In the genomic region with DNA sequence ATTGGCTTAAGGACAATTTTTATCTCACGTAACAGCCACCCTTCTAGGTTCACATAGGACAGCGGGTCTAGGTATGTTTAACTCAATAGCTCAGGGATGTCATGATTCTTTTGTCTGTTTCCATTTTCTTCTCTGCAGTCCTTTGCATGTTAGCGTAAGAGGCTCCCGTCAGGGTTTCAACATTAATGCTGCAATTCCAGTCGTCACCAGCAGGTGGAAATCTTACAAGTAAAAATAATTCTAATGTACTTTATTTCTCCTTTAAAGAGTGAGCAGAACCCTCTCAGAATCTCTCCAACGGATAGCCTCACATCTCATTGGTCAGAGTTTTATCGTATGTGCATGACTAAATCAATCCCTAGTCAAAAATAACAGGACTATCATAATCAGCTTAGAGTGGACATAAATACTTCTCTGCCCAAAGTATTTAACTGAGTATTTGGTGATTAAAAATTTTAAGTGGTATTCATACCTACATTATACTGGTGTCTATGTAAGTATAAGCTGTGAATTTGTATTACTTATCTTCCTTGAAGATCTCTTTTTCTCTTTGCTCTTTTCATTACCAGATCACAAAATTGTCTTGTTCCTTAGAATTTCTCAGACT, we compare ENCODE assay signal across 2 cellular contexts.
TF ChIP-seq lines count a peak whose summit lies in the region.

No MANE protein-coding gene starts in this region.

TF ChIP-seq in IMR-90, 13 proteins besides CTCF, POLR2A, EP300 and RAD21:
- TF ChIP-seq MXI1 (IDR thresholded peaks at IDR 0.05; ENCODE audit: borderline replicate concordance, low read depth, low read length) (no peak), MAZ (IDR thresholded peaks at IDR 0.05; ENCODE audit: borderline replicate concordance, low read depth, low read length) (no peak), CEBPB (IDR thresholded peaks at IDR 0.05; ENCODE audit: low read depth, low read length) (no peak), RCOR1 (IDR thresholded peaks at IDR 0.05; ENCODE audit: insufficient replicate concordance, low read length) (no peak), FOS (IDR thresholded peaks at IDR 0.05; ENCODE audit: low read depth, low read length) (no peak), CHD1 (IDR thresholded peaks at IDR 0.05; ENCODE audit: low read depth, low read length) (no peak), MAFK (IDR thresholded peaks at IDR 0.05; ENCODE audit: low read depth, low read length) (no peak), SMC3 (IDR thresholded peaks at IDR 0.05; ENCODE audit: low read depth, low read length) (peak; percentile 42; the same call in 1 of the 2 replicates), BHLHE40 (IDR thresholded peaks at IDR 0.05; ENCODE audit: low read depth, low read length) (no peak)
TF ChIP-seq in IMR-90: peak in this region for 1.

TF ChIP-seq in H1, 55 proteins besides CTCF, POLR2A, EP300 and RAD21:
- TF ChIP-seq MAX (IDR thresholded peaks at IDR 0.05) (no peak), POU5F1 (IDR thresholded peaks at IDR 0.05; ENCODE audit: low read depth, low read length) (no peak), KDM5A (IDR thresholded peaks at IDR 0.05; ENCODE audit: low read length) (no peak), ZNF274 (IDR thresholded peaks at IDR 0.05; ENCODE audit: borderline replicate concordance, extremely low read depth, low read length) (no peak), FOSL1 (IDR thresholded peaks at IDR 0.05; ENCODE audit: insufficient read depth, low read depth, low read length) (no peak), RNF2 (IDR thresholded peaks at IDR 0.05; ENCODE audit: borderline replicate concordance, low read depth, low read length, missing control alignments, poor library complexity, severe bottlenecking) (no peak), RXRA (IDR thresholded peaks at IDR 0.05; ENCODE audit: insufficient read depth, low read depth, low read length) (no peak), POLR2AphosphoS5 (IDR thresholded peaks at IDR 0.05; ENCODE audit: low read depth, low read length) (no peak), ASH2L (IDR thresholded peaks at IDR 0.05; ENCODE audit: low read length) (no peak), BCL11A (IDR thresholded peaks at IDR 0.05; ENCODE audit: low read depth in 2 of 2, low read length in 2 of 2) (no peak), MAFK (IDR thresholded peaks at IDR 0.05; ENCODE audit: low read depth, low read length) (no peak), HDAC6 (IDR thresholded peaks at IDR 0.05; ENCODE audit: low read depth, low read length) (no peak), NRF1 (IDR thresholded peaks at IDR 0.05; ENCODE audit: low read depth, low read length) (no peak), EGR1 (IDR thresholded peaks at IDR 0.05; ENCODE audit: borderline replicate concordance, low read depth, low read length) (no peak)
- TF ChIP-seq, protein P1, sequence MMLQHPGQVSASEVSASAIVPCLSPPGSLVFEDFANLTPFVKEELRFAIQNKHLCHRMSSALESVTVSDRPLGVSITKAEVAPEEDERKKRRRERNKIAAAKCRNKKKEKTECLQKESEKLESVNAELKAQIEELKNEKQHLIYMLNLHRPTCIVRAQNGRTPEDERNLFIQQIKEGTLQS (IDR thresholded peaks at IDR 0.05; ENCODE audit: insufficient read depth, low read depth, low read length) = no peak
- TF ChIP-seq, protein P2, sequence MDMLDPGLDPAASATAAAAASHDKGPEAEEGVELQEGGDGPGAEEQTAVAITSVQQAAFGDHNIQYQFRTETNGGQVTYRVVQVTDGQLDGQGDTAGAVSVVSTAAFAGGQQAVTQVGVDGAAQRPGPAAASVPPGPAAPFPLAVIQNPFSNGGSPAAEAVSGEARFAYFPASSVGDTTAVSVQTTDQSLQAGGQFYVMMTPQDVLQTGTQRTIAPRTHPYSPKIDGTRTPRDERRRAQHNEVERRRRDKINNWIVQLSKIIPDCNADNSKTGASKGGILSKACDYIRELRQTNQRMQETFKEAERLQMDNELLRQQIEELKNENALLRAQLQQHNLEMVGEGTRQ (IDR thresholded peaks at IDR 0.05; ENCODE audit: low read length) = no peak
